Comparison of ENCODE assay signal across 27 cellular contexts in the genomic region with DNA sequence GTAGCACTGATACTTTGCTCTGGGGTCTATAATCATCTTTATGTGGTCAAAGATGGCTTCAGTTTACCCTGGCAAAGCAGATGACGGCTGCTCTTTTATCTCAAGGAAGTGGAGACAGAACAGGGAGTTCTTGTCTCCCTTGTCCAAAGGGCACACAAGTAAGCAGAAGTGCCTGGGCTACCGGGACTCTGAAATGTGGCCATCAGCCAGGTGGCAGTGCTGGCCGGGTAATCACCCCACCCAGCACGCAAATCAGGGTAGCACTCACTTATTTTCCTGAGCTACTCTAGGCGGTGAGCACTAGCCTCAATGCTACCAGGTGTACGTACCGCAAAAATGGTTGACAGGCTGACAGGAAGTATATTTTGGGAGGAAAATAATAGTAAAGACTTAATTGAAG.
DNase-seq lines count a peak whose midpoint lies in the region; ATAC-seq, FAIRE-seq and TF ChIP-seq lines count a peak whose summit lies in the region.
"Had no signal": no experiment of that assay in that cellular context is flagged by ENCODE, and none has a peak within 500 bp of the region (broad histone marks: within the 10 kb centered on the region; RNA-seq: fewer than 3 reads in every experiment).

No MANE protein-coding gene starts in this region.

- POLR2A ChIA-PET in naive thymus-derived CD4-positive, alpha-beta T cell (lab: Charles Lee) = no interaction called here

- H3K36me3 ChIP-seq in WERI-Rb-1 (no peaks in the 10 kb centered on the region), upper lobe of right lung (no peaks in the 10 kb centered on the region)
- H3K36me3 ChIP-seq in naive thymus-derived CD4-positive, alpha-beta T cell (ENCODE audit: control insufficient read depth in 2 of 3, insufficient read depth in 3 of 3, low read length in 3 of 3) = no peaks in the 10 kb centered on the region
- H3K36me3 ChIP-seq: HAP-1 had no signal

- H3K27me3 ChIP-seq in WERI-Rb-1 (ENCODE audit: insufficient read depth, low read depth, severe bottlenecking) = peaks cover 46% of the 10 kb centered on the region
- H3K27me3 ChIP-seq in upper lobe of right lung = no peaks in the 10 kb centered on the region
- H3K27me3 ChIP-seq in naive thymus-derived CD4-positive, alpha-beta T cell (ENCODE audit: control insufficient read depth in 2 of 2, insufficient read depth in 2 of 2, low read length in 2 of 2) = no peaks in the 10 kb centered on the region

- peaks cover 0 to 14% (median 3%) of the 10 kb centered on the region in 5 donors for H3K27me3 Mint-ChIP-seq in naive thymus-derived CD4-positive, alpha-beta T cell
- H3K27me3 Mint-ChIP-seq: brain, progenitor cell of endocrine pancreas had no signal

- no peaks in the 10 kb centered on the region for H3K4me1 ChIP-seq in upper lobe of right lung
- H3K4me1 ChIP-seq in naive thymus-derived CD4-positive, alpha-beta T cell (ENCODE audit: control insufficient read depth in 2 of 2, insufficient read depth in 2 of 2, low read length in 2 of 2) = no peaks in the 10 kb centered on the region
- H3K4me1 ChIP-seq: HAP-1 had no signal

- H3K4me3 ChIP-seq in WERI-Rb-1 (ENCODE audit: low read depth, low read length) = no peak overlapping the region
- H3K4me3 ChIP-seq in upper lobe of right lung = no peak overlapping the region
- H3K4me3 ChIP-seq in naive thymus-derived CD4-positive, alpha-beta T cell (ENCODE audit: low read length) = no peak overlapping the region
- H3K4me3 ChIP-seq: HAP-1 had no signal

- no peaks in the 10 kb centered on the region for H3K9me3 Mint-ChIP-seq in naive thymus-derived CD4-positive, alpha-beta T cell
- H3K9me3 Mint-ChIP-seq: activated T-cell treated with anti-CD3 and anti-CD28 coated beads, Interleukin-2, amount 50 U/mL, for 24 hours; brain; CD4-positive, CD25-positive, alpha-beta regulatory T cell; type B pancreatic cell had no signal

- peak; percentile 6 for DNase-seq in DMS53 (lab: John Stamatoyannopoulos, UW)
- no peak for DNase-seq in DMS53 treated with DMSO at 0.1 percent for 48 hours (lab: John Stamatoyannopoulos, UW; ENCODE audit: unreplicated experiment)
- DNase-seq in WERI-Rb-1 = no peak
- peak; percentile 59 to 65 for DNase-seq in left colon
- DNase-seq in upper lobe of right lung = no peak
- no peak for DNase-seq in stimulated activated CD4-positive, alpha-beta T cell treated with anti-CD3 and anti-CD28 coated beads, Interleukin-2, amount 100 ng/mL, for 48 hours
- DNase-seq in frontal cortex (ENCODE audit: low spot score in 2 of 2) = no peak
- DNase-seq in naive thymus-derived CD4-positive, alpha-beta T cell = no peak
- DNase-seq: activated CD4-positive, alpha-beta T cell treated with anti-CD3 and anti-CD28 coated beads for 1 hour; activated naive CD4-positive, alpha-beta T cell; activated T-cell treated with anti-CD3 and anti-CD28 coated beads, Interleukin-2, amount 50 U/mL, for 24 hours; CD4-positive, CD25-positive, alpha-beta regulatory T cell; effector CD4-positive, alpha-beta T cell; erythroblast; foreskin fibroblast; hypothalamus; NCI-H1417; NCI-H446 treated with DMSO at 0.1 percent for 48 hours; PC-3; SHP77 treated with DMSO at 0.1 percent for 48 hours; stimulated activated CD8-positive, alpha-beta memory T cell treated with anti-CD3 and anti-CD28 coated beads, Interleukin-4, amount 100 ng/mL, for 48 hours had no signal

- CTCF ChIA-PET in naive thymus-derived CD4-positive, alpha-beta T cell (lab: Charles Lee) = no interaction called here

- no peak overlapping the region for H3K27ac ChIP-seq in WERI-Rb-1
- no peak overlapping the region for H3K27ac ChIP-seq in upper lobe of right lung
- no peak overlapping the region for H3K27ac ChIP-seq in naive thymus-derived CD4-positive, alpha-beta T cell (ENCODE audit: low read depth, low read length)
- H3K27ac ChIP-seq: 22Rv1 had no signal

- intact Hi-C loops in left colon (cut with DNase I, micrococcal nuclease) = no loop called here
- intact Hi-C loops in upper lobe of right lung (cut with DNase I) = no loop called here
- intact Hi-C loops in naive thymus-derived CD4-positive, alpha-beta T cell (cut with micrococcal nuclease) = no loop called here

- no peaks in the 10 kb centered on the region for H3K36me3 Mint-ChIP-seq in naive thymus-derived CD4-positive, alpha-beta T cell
- H3K36me3 Mint-ChIP-seq: brain; CD4-positive, CD25-positive, alpha-beta regulatory T cell; type B pancreatic cell had no signal

- H3K4me1 Mint-ChIP-seq in naive thymus-derived CD4-positive, alpha-beta T cell = no peaks in the 10 kb centered on the region
- H3K4me1 Mint-ChIP-seq: CD4-positive, CD25-positive, alpha-beta regulatory T cell had no signal

- H3K9me3 ChIP-seq in WERI-Rb-1 (ENCODE audit: severe bottlenecking) (no peaks in the 10 kb centered on the region), upper lobe of right lung (no peaks in the 10 kb centered on the region)
- no peaks in the 10 kb centered on the region for H3K9me3 ChIP-seq in naive thymus-derived CD4-positive, alpha-beta T cell (ENCODE audit: control insufficient read depth in 2 of 3, low read length in 3 of 3)
- H3K9me3 ChIP-seq: HAP-1 had no signal

- H3K27ac Mint-ChIP-seq in naive thymus-derived CD4-positive, alpha-beta T cell = no peak overlapping the region
- H3K27ac Mint-ChIP-seq: activated T-cell treated with anti-CD3 and anti-CD28 coated beads, Interleukin-2, amount 50 U/mL, for 24 hours; brain; CD4-positive, CD25-positive, alpha-beta regulatory T cell; progenitor cell of endocrine pancreas; type B pancreatic cell had no signal

- ATAC-seq in left colon = peak; percentile 100
- ATAC-seq in upper lobe of right lung = peak; percentile 36
- ATAC-seq in naive thymus-derived CD4-positive, alpha-beta T cell = no peak
- ATAC-seq: PC-3 had no signal

- FAIRE-seq in frontal cortex (lab: Jason Lieb, UNC) = no peak
- FAIRE-seq: islet of Langerhans had no signal

- TF ChIP-seq CTCF in WERI-Rb-1 (IDR thresholded peaks at IDR 0.05; ENCODE audit: low read depth, low read length) (peak; percentile 16; the same call in 1 of the 2 replicates), upper lobe of right lung (IDR thresholded peaks at IDR 0.05) (no peak)

- H3K4me3 Mint-ChIP-seq in naive thymus-derived CD4-positive, alpha-beta T cell = no peak overlapping the region
- H3K4me3 Mint-ChIP-seq: activated T-cell treated with anti-CD3 and anti-CD28 coated beads, Interleukin-2, amount 50 U/mL, for 24 hours; brain; CD4-positive, CD25-positive, alpha-beta regulatory T cell; type B pancreatic cell had no signal

Comparison
In these comparisons a context has a peak if more than half of its experiments do, and no peak if none do; other contexts are left out.
1. DNase-seq: peak in DMS53 (single experiment) and left colon (2 of 2); none in DMS53 treated with DMSO at 0.1 percent for 48 hours (single experiment), WERI-Rb-1 (single experiment), upper lobe of right lung (single experiment), stimulated activated CD4-positive, alpha-beta T cell treated with anti-CD3 and anti-CD28 coated beads, Interleukin-2, amount 100 ng/mL, for 48 hours (0 of 2), frontal cortex (0 of 2) and naive thymus-derived CD4-positive, alpha-beta T cell (0 of 9).